Comparison of ENCODE assay signal across 14 cellular contexts in the genomic region with DNA sequence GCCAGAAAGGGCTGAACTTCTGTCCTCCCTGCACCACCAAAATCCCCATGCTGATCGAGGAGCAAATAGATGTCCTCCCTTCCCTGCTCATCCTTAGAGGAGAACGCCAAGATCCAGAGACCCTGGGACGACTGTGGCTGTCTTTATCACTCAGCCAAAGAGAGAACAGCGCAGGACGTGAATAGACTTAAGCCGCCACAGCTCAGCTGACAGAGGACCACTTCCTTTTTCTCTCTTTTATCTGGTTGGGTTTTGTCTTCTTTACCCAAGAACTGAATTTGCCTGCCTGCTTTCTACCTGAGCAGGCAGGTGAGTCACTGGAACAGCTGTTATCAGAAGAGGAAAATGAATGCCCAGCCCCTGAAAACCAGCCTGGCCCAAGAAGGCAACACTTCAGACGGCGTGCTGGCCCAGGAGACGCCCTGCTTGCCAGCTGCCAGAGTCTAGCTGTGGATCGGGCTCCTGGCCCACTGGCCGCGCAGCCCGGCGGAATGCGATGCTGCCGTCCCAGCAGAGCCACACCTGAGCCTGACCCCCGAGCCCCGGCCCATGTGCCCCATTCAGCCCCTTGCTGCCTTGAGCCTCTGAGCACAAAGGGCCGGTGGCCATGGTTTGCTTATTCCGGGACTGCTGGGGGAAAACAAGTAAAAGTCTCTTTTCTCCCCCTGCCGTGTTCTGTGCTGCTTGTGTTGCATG.
DNase-seq lines count a peak whose midpoint lies in the region; ATAC-seq, FAIRE-seq and TF ChIP-seq lines count a peak whose summit lies in the region.
"Had no signal": no experiment of that assay in that cellular context is flagged by ENCODE, and none has a peak within 500 bp of the region (broad histone marks: within the 10 kb centered on the region; RNA-seq: fewer than 3 reads in every experiment).

No MANE protein-coding gene starts in this region.

- H3K27ac Mint-ChIP-seq in CD14-positive monocyte = peak overlapping the region in 2 of 7 donors; percentile 36 to 72
- H3K27ac Mint-ChIP-seq in CD4-positive, alpha-beta memory T cell = peak overlapping the region in 1 of 7 donors; percentile 8

- H3K4me3 ChIP-seq in dorsolateral prefrontal cortex = peak overlapping the region in 53 of 59 donors; percentile 0 to 57 (median 36)
- no peak overlapping the region for H3K4me3 ChIP-seq in CD4-positive, alpha-beta memory T cell (ENCODE audit: low read length in 2 of 2)
- H3K4me3 ChIP-seq: MG63, SK-N-MC, suprapubic skin had no signal

- H3K4me1 ChIP-seq in CD4-positive, alpha-beta memory T cell (ENCODE audit: insufficient read depth, low read length) = no peaks in the 10 kb centered on the region

- TF ChIP-seq POLR2A in GM12892 (IDR thresholded peaks at IDR 0.05; ENCODE audit: low read depth, low read length) = no peak

- POLR2A ChIA-PET in CD4-positive, alpha-beta memory T cell (lab: Charles Lee; ENCODE audit: partially characterized antibody) = no interaction called here

- TF ChIP-seq CTCF in dorsolateral prefrontal cortex (IDR thresholded peaks at IDR 0.05 in 54 of 56, conservative IDR thresholded peaks at IDR 0.05 in 2 of 56; ENCODE audit: low read depth in 1 of 56, partially characterized antibody in 56 of 56) (no peak), CD14-positive monocyte (IDR thresholded peaks at IDR 0.05) (no peak)

- ATAC-seq in HG03439 (IDR thresholded peaks at IDR 0.05; ENCODE audit: unreplicated experiment) = no peak

- H3K9me3 Mint-ChIP-seq in CD14-positive monocyte = no peaks in the 10 kb centered on the region
- H3K9me3 Mint-ChIP-seq in CD4-positive, alpha-beta memory T cell = no peaks in the 10 kb centered on the region

- no peak overlapping the region for H3K4me3 Mint-ChIP-seq in CD14-positive monocyte
- no peak overlapping the region for H3K4me3 Mint-ChIP-seq in CD4-positive, alpha-beta memory T cell

- H3K9me3 ChIP-seq in CD4-positive, alpha-beta memory T cell (ENCODE audit: control insufficient read depth in 1 of 2, low read length in 2 of 2) = no peaks in the 10 kb centered on the region
- H3K9me3 ChIP-seq: MG63, suprapubic skin had no signal

- H3K27me3 ChIP-seq in dorsolateral prefrontal cortex = no peaks in the 10 kb centered on the region
- no peaks in the 10 kb centered on the region for H3K27me3 ChIP-seq in CD4-positive, alpha-beta memory T cell (ENCODE audit: insufficient read depth, low read length)
- H3K27me3 ChIP-seq: MG63, suprapubic skin had no signal

- peaks cover 4% of the 10 kb centered on the region for H3K36me3 ChIP-seq in CD4-positive, alpha-beta memory T cell (ENCODE audit: insufficient read depth, low read length)

- peaks cover 0 to 2% (median 0%) of the 10 kb centered on the region in 3 donors for H3K27me3 Mint-ChIP-seq in CD14-positive monocyte (ENCODE audit: low read depth in 3 of 3)
- H3K27me3 Mint-ChIP-seq in CD4-positive, alpha-beta memory T cell = no peaks in the 10 kb centered on the region

- peak overlapping the region in 47 of 59 donors; percentile 1 to 98 (median 65) for H3K27ac ChIP-seq in dorsolateral prefrontal cortex
- no peak overlapping the region for H3K27ac ChIP-seq in CD4-positive, alpha-beta memory T cell (ENCODE audit: low read depth, low read length)
- H3K27ac ChIP-seq: SK-N-MC, suprapubic skin had no signal

- CTCF ChIA-PET in CD4-positive, alpha-beta memory T cell (lab: Charles Lee; ENCODE audit: partially characterized antibody) = interaction anchor here (1.2 kb wide), 1 partner anchor 80 kb away, joined by 3 read pairs; no protein-coding TSS in a partner anchor

- H3K36me3 Mint-ChIP-seq in CD14-positive monocyte = peaks cover 89 to 99% of the 10 kb centered on the region in 2 donors
- peaks cover 6 to 52% of the 10 kb centered on the region in 2 donors for H3K36me3 Mint-ChIP-seq in CD4-positive, alpha-beta memory T cell

- no peak for DNase-seq in GM12892 (ENCODE audit: insufficient read length)
- DNase-seq in MV-4-11 (lab: John Stamatoyannopoulos, UW) = peak; percentile 48
- DNase-seq in dorsolateral prefrontal cortex = no peak
- peak; percentile 34 for DNase-seq in retina
- DNase-seq in CD14-positive monocyte (ENCODE audit: low spot score) = no peak
- DNase-seq in NCI-H748 (lab: John Stamatoyannopoulos, UW; ENCODE audit: unreplicated experiment) = no peak
- DNase-seq in CD4-positive, alpha-beta memory T cell = no peak
- DNase-seq: AML-193, DND-41, foreskin fibroblast, MG63 had no signal

- intact Hi-C loops in dorsolateral prefrontal cortex (cut with DNase I) = no loop called here
- intact Hi-C loops in CD14-positive monocyte (cut with micrococcal nuclease) = loop anchor here in 1 of 2 donors (5.0 kb wide), 1 partner anchor 37 kb away; no protein-coding TSS in a partner anchor
- intact Hi-C loops in CD4-positive, alpha-beta memory T cell (cut with micrococcal nuclease) = no loop called here

- FAIRE-seq in GM12892 (lab: Jason Lieb, UNC) = peak; percentile 21

- peaks cover 2% of the 10 kb centered on the region for H3K4me1 Mint-ChIP-seq in CD14-positive monocyte
- peaks cover 0 to 7% (median 3%) of the 10 kb centered on the region in 4 donors for H3K4me1 Mint-ChIP-seq in CD4-positive, alpha-beta memory T cell

Comparison
In these comparisons a context has a peak if more than half of its experiments do, and no peak if none do; other contexts are left out.
1. DNase-seq: peak in MV-4-11 (single experiment) and retina (single experiment); none in GM12892 (single experiment), dorsolateral prefrontal cortex (0 of 10), CD14-positive monocyte (single experiment), NCI-H748 (single experiment) and CD4-positive, alpha-beta memory T cell (0 of 5).
2. H3K4me3 ChIP-seq: peak in dorsolateral prefrontal cortex (53 of 59); none in CD4-positive, alpha-beta memory T cell (0 of 2).